ENCODE assay signal across 8 cellular contexts in the genomic region with DNA sequence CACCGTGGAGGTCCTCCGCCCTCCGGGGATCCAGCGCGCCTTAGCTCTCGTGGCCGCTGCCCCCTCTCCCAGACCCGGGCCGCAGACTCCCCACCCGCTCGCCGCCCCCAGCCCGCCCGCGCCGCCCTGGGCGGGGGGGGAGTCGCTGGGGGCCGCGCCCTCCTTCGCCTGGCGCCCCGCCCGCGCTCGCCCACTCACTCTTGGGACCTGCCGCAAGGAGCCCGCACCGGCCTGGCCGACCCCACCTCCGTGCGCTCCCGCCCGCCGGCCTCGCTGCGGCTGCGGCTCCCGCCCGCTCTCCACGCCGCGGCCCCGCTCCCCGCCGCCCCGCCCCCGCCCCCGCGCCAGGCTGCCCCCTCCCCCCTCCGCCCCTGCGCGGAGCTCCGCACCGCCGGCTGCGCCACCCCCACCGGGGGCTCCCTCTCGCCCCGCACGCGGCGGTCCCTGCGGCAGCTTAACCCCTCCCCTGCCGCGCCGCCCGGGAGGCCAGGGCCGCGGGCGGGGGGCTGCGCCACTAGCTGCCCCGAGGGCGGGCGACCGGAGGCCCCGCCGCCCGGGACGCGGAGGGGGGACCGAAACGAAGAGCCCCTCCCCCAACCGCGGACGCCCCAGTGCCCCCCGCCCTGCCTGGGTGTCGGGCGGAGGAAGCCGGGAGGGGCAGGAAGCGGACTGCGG. TPM values are rescaled to one million over a fixed set of nuclear protein-coding genes. Genes with fewer than 3 reads are reported as not detected.
DNase-seq lines count a peak whose midpoint lies in the region; ATAC-seq and TF ChIP-seq lines count a peak whose summit lies in the region.

No MANE protein-coding gene starts in this region.

- H3K27ac ChIP-seq in A673 (ENCODE audit: low read depth, low read length, poor library complexity, severe bottlenecking) (no peak overlapping the region), HUES64 (ENCODE audit: low read depth, low read length) (no peak overlapping the region; the same call in 1 of the 2 replicates), mammary epithelial cell (ENCODE audit: insufficient read depth, low read depth, low read length) (no peak overlapping the region)

- no peaks in the 10 kb centered on the region for H4K20me1 ChIP-seq in mammary epithelial cell (ENCODE audit: insufficient read depth, low read length)

- ATAC-seq in HG02840 (IDR thresholded peaks at IDR 0.05; ENCODE audit: low FRiP score, unreplicated experiment) (no peak), HG03354 (IDR thresholded peaks at IDR 0.05; ENCODE audit: poor library complexity, severe bottlenecking, unreplicated experiment) (no peak), GM19035 (IDR thresholded peaks at IDR 0.05; ENCODE audit: unreplicated experiment) (no peak), HG03457 (IDR thresholded peaks at IDR 0.05; ENCODE audit: unreplicated experiment) (no peak)

- no peaks in the 10 kb centered on the region for H3K36me3 Mint-ChIP-seq in mesothelial cell of epicardium

- H3K27me3 Mint-ChIP-seq in mesothelial cell of epicardium (ENCODE audit: low read depth): peaks cover 60% of the 10 kb centered on the region

- H3K9me3 ChIP-seq in A673 (ENCODE audit: low read depth, low read length, poor library complexity, severe bottlenecking) (no peaks in the 10 kb centered on the region), HUES64 (ENCODE audit: insufficient read depth, low read depth, low read length) (no peaks in the 10 kb centered on the region), mammary epithelial cell (replicated peaks; ENCODE audit: insufficient read depth, low read length) (no peaks in the 10 kb centered on the region)

- TF ChIP-seq CTCF in A673 (conservative IDR thresholded peaks at IDR 0.05; ENCODE audit: low read depth, low read length) (no peak), mammary epithelial cell (conservative IDR thresholded peaks at IDR 0.05 in 1 of 2, IDR thresholded peaks at IDR 0.05 in 1 of 2; ENCODE audit: extremely low read depth in 1 of 2, insufficient read depth in 1 of 2, low read depth in 1 of 2, low read length in 2 of 2) (no peak), mesothelial cell of epicardium (IDR thresholded peaks at IDR 0.05; ENCODE audit: unreplicated experiment) (no peak)

- dilution Hi-C loops in mammary epithelial cell (cut with HindIII; ENCODE audit: low sequenced_read_pairs): no loop called here

- H3K9ac ChIP-seq in HUES64 (ENCODE audit: low read depth, low read length): no peak overlapping the region
- H3K9ac ChIP-seq in mammary epithelial cell (ENCODE audit: insufficient read depth, low read length): no peak overlapping the region

- H3K79me2 ChIP-seq in mammary epithelial cell (ENCODE audit: insufficient read depth, low read length): no peaks in the 10 kb centered on the region

- DNase-seq in A673 (ENCODE audit: low spot score) (no peak), mammary epithelial cell (no peak), mesothelial cell of epicardium (ENCODE audit: low spot score in 2 of 2, unreplicated experiment in 2 of 2) (no peak)

- no peak overlapping the region for H3K27ac Mint-ChIP-seq in mesothelial cell of epicardium

- BruUV-seq in A673 (replicated peaks; lab: Mats Ljungman, UMichigan): no TSS peak
- BruUV-seq in mammary epithelial cell (replicated peaks; lab: Mats Ljungman, UMichigan): no TSS peak

- CTCF ChIA-PET in A673 (lab: Charles Lee): interaction anchor here (0.6 kb wide), 1 partner anchor 226 kb away, joined by 3 read pairs; no protein-coding TSS in a partner anchor
- CTCF ChIA-PET in mammary epithelial cell (lab: Charles Lee; ENCODE audit: low non-redundant PET): no interaction called here

- H3K27me3 ChIP-seq in A673 (replicated peaks; ENCODE audit: insufficient read depth, low read depth, low read length, poor library complexity) (peaks cover 27% of the 10 kb centered on the region), HUES64 (ENCODE audit: insufficient read depth, low read length) (peaks cover 51% of the 10 kb centered on the region), mammary epithelial cell (ENCODE audit: insufficient read depth, low read length) (peaks cover 18% of the 10 kb centered on the region)

- peak overlapping the region; percentile 58 for H3K4me3 ChIP-seq in A673 (ENCODE audit: low read depth, low read length, poor library complexity, severe bottlenecking)
- H3K4me3 ChIP-seq in HUES64 (ENCODE audit: low read length): peak overlapping the region; percentile 70
- peak overlapping the region in 1 of 3 experiments; percentile 10 for H3K4me3 ChIP-seq in mammary epithelial cell (replicated peaks in 1 of 3; ENCODE audit: insufficient read depth in 1 of 3, low read depth in 2 of 3, low read length in 3 of 3)

- H3K36me3 ChIP-seq in A673 (ENCODE audit: insufficient read depth, low read length, poor library complexity, severe bottlenecking) (no peaks in the 10 kb centered on the region), HUES64 (ENCODE audit: insufficient read depth, low read length) (no peaks in the 10 kb centered on the region), mammary epithelial cell (ENCODE audit: insufficient read depth, low read length) (no peaks in the 10 kb centered on the region)

- H3K4me3 Mint-ChIP-seq in mesothelial cell of epicardium: peak overlapping the region; percentile 70

- peaks cover 21% of the 10 kb centered on the region for H3K4me1 Mint-ChIP-seq in mesothelial cell of epicardium

- POLR2A ChIA-PET in A673 (lab: Charles Lee; ENCODE audit: low non-redundant PET): no interaction called here

- H3K9me3 Mint-ChIP-seq in mesothelial cell of epicardium: no peaks in the 10 kb centered on the region

- H3K4me2 ChIP-seq in mammary epithelial cell (ENCODE audit: insufficient read depth, low read depth, low read length): peak overlapping the region; percentile 30

- no peak overlapping the region for H2AFZ ChIP-seq in mammary epithelial cell (ENCODE audit: low read depth, low read length)

- in situ Hi-C loops in mammary epithelial cell (cut with MboI; ENCODE audit: low sequenced_read_pairs in 2 of 2): no loop called here

- intact Hi-C loops in A673 (cut with micrococcal nuclease; ENCODE audit: unreplicated experiment) (no loop called here), mammary epithelial cell (cut with micrococcal nuclease) (loop anchor here (5.0 kb wide), 2 partner anchors 92 to 192 kb away; no protein-coding TSS in a partner anchor)

- H3K4me1 ChIP-seq in A673 (ENCODE audit: insufficient read depth, low read length, poor library complexity, severe bottlenecking) (peaks cover 27% of the 10 kb centered on the region), HUES64 (ENCODE audit: insufficient read depth, low read length) (peaks cover 8% of the 10 kb centered on the region; the same call in 1 of the 2 replicates), mammary epithelial cell (ENCODE audit: insufficient read depth, low read length) (peaks cover 28% of the 10 kb centered on the region)

- WGBS in HUES64: under 1% methylated on average over 79 of the region's 92 CpGs
- no CpG with 5 or more reads among the region's 92 CpGs for WGBS in mammary epithelial cell (ENCODE audit: low coverage, missing lambda C conversion rate)

RNA-seq across cellular contexts. Expression of gene RASGRP2, which starts 0.7 kb away (rescaled TPM):
- total RNA-seq in A673 (2021): 2.0 and 3.5 TPM in 2 replicates
- polyA plus RNA-seq in HUES64 (2013, experiment 1 of 2): 17.1 TPM
- polyA plus RNA-seq in HUES64 (2013, experiment 2 of 2): 13.6 TPM
- total RNA-seq in mammary epithelial cell: 1 to 10 TPM in 1 of 2 donors, under 1 TPM in 1; 0.26 to 4.8 TPM
- polyA plus RNA-seq in mammary epithelial cell: not detected
- polyA minus RNA-seq in mammary epithelial cell: not detected
- total RNA-seq in mesothelial cell of epicardium: 1.4 to 2.0 TPM (median 1.8 TPM) in 3 replicates

RNA-seq across cellular contexts. Expression of gene PYGM, which starts 15.1 kb away (rescaled TPM):
- total RNA-seq in A673 (2021) (2.4 and 2.9 TPM in 2 replicates), mammary epithelial cell (1 to 10 TPM in 1 of 2 donors, under 1 TPM in 1; 0.50 to 1.1 TPM), mesothelial cell of epicardium (6.4 to 7.6 TPM (median 7.1 TPM) in 3 replicates)
- polyA plus RNA-seq in HUES64 (2013, experiment 1 of 2): 2.8 TPM
- 2.5 TPM for polyA plus RNA-seq in HUES64 (2013, experiment 2 of 2)
- polyA plus RNA-seq in mammary epithelial cell: 0.06 TPM
- not detected for polyA minus RNA-seq in mammary epithelial cell

RNA-seq across cellular contexts. Expression of gene NRXN2, which starts 21.7 kb away (rescaled TPM):
- total RNA-seq in A673 (2021) (5.0 and 6.1 TPM in 2 replicates), mammary epithelial cell (10 to 100 TPM in 1 of 2 donors, 1 to 10 TPM in 1; 4.5 to 18.8 TPM), mesothelial cell of epicardium (9.8 to 14.0 TPM (median 12.0 TPM) in 3 replicates)
- 6.2 TPM for polyA plus RNA-seq in HUES64 (2013, experiment 1 of 2)
- polyA plus RNA-seq in HUES64 (2013, experiment 2 of 2): 8.9 TPM
- 0.01 TPM for polyA plus RNA-seq in mammary epithelial cell
- not detected for polyA minus RNA-seq in mammary epithelial cell

RNA-seq across cellular contexts. Expression of gene SF1, which starts 33.7 kb away (rescaled TPM):
- total RNA-seq in A673 (2021) (467 and 472 TPM in 2 replicates), mammary epithelial cell (100 to 1,000 TPM; 115 to 294 TPM), mesothelial cell of epicardium (529 to 536 TPM (median 533 TPM) in 3 replicates)
- polyA plus RNA-seq in HUES64 (2013, experiment 1 of 2): 208 TPM
- polyA plus RNA-seq in HUES64 (2013, experiment 2 of 2): 212 TPM
- 79.4 TPM for polyA plus RNA-seq in mammary epithelial cell
- polyA minus RNA-seq in mammary epithelial cell: 212 TPM

RNA-seq across cellular contexts. Expression of gene MAP4K2, which starts 58.3 kb away (rescaled TPM):
- total RNA-seq in A673 (2021) (46.5 and 50.5 TPM in 2 replicates), mammary epithelial cell (10 to 100 TPM; 15.4 to 15.5 TPM), mesothelial cell of epicardium (23.7 to 25.8 TPM (median 25.0 TPM) in 3 replicates)
- 14.1 TPM for polyA plus RNA-seq in HUES64 (2013, experiment 1 of 2)
- polyA plus RNA-seq in HUES64 (2013, experiment 2 of 2): 16.9 TPM
- polyA plus RNA-seq in mammary epithelial cell: 7.9 TPM
- polyA minus RNA-seq in mammary epithelial cell: 41.4 TPM
